Comparison of ENCODE assay signal across 29 cellular contexts in the genomic region with DNA sequence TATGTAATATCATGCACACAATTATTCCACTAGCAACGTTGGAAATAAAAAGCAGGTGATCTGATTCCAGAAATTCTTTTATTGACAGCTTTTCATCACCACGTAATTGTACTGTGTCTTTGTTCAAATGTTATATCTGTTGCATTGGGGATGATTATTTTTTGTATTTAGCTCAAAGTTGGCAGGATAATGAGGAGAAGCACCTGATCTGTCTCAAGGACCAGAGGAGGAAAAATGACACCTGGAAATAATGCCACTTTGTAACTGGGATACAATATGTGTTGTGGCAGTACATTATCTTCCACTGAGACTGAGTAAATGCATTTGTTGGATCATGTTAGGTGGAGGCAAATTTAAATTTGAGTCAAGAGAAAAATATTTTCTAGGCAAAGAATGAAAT.
"Had no signal": no experiment of that assay in that cellular context is flagged by ENCODE, and none has a peak within 500 bp of the region (broad histone marks: within the 10 kb centered on the region; RNA-seq: fewer than 3 reads in every experiment).

No MANE protein-coding gene starts in this region.

- H3K27ac Mint-ChIP-seq: activated B cell treated with CpG ODN at 0.5 μM for 24 hours; activated CD8-positive, alpha-beta T cell treated with anti-CD3 and anti-CD28 coated beads for 36 hours; activated naive CD8-positive, alpha-beta T cell; activated T-helper 17 cell treated with anti-CD3 and anti-CD28 coated beads, Interleukin-2, amount 50 U/mL, for 72 hours; dendritic cell treated with granulocyte-macrophage colony-stimulating factor and Interleukin-4, amounts not matched to agents 40 ng/mL and 50 ng/mL, for 4 days; endodermal cell; T-helper 2 cell treated with Interferon-gamma antibody and Interleukin-4, amounts not matched to agents 5 μg/mL and 100 μg/mL, for 36 hours had no signal

- H3K27me3 ChIP-seq: brain microvascular endothelial cell, dorsolateral prefrontal cortex had no signal

- H3K36me3 Mint-ChIP-seq: activated naive CD8-positive, alpha-beta T cell had no signal

- H3K27me3 Mint-ChIP-seq: activated B cell treated with CpG ODN at 0.5 μM for 24 hours; activated CD8-positive, alpha-beta T cell treated with anti-CD3 and anti-CD28 coated beads for 36 hours; activated naive CD8-positive, alpha-beta T cell; activated T-helper 17 cell treated with anti-CD3 and anti-CD28 coated beads, Interleukin-2, amount 50 U/mL, for 72 hours; central memory CD8-positive, alpha-beta T cell; dendritic cell treated with granulocyte-macrophage colony-stimulating factor and Interleukin-4, amounts not matched to agents 40 ng/mL and 50 ng/mL, for 4 days had no signal

- DNase-seq: activated B cell treated with CpG ODN at 0.5 μM for 24 hours; activated CD4-positive, alpha-beta T cell treated with anti-CD3 and anti-CD28 coated beads for 48 hours; activated CD4-positive, alpha-beta T cell treated with anti-CD3 and anti-CD28 coated beads, Interleukin-2, amount 50 U/mL, for 1 hour; activated CD4-positive, alpha-beta T cell treated with anti-CD3 and anti-CD28 coated beads, Interleukin-2, amount 50 U/mL, for 48 hours; activated CD8-positive, alpha-beta memory T cell treated with anti-CD3 and anti-CD28 coated beads for 24 hours; activated CD8-positive, alpha-beta T cell treated with anti-CD3 and anti-CD28 coated beads for 36 hours; activated effector memory CD4-positive, alpha-beta T cell treated with Interleukin-2 at 50 U/mL for 16 hours; activated gamma-delta T cell treated with Interleukin-2 at 50 U/mL for 16 hours; activated naive CD4-positive, alpha-beta T cell treated with anti-CD3 and anti-CD28 coated beads, Interleukin-2, amount 50 U/mL, for 16 hours; activated naive CD4-positive, alpha-beta T cell treated with Interleukin-2 at 50 U/mL for 16 hours; activated T-cell treated with anti-CD3 and anti-CD28 coated beads, Interleukin-2, amount 50 U/mL, for 4 hours; amniotic stem cell; anterior cingulate cortex; brain microvascular endothelial cell; dorsolateral prefrontal cortex; effector memory CD4-positive, alpha-beta T cell; endodermal cell; foreskin fibroblast; head of caudate nucleus; T1000; WERI-Rb-1 had no signal

- H3K36me3 ChIP-seq: brain microvascular endothelial cell, WERI-Rb-1 had no signal

- H3K4me3 Mint-ChIP-seq: activated B cell treated with CpG ODN at 0.5 μM for 24 hours; activated CD8-positive, alpha-beta T cell treated with anti-CD3 and anti-CD28 coated beads for 36 hours; activated naive CD8-positive, alpha-beta T cell; activated T-cell treated with anti-CD3 and anti-CD28 coated beads, Interleukin-2, amount 50 U/mL, for 4 hours; activated T-helper 17 cell treated with anti-CD3 and anti-CD28 coated beads, Interleukin-2, amount 50 U/mL, for 72 hours; central memory CD8-positive, alpha-beta T cell; dendritic cell treated with granulocyte-macrophage colony-stimulating factor and Interleukin-4, amounts not matched to agents 40 ng/mL and 50 ng/mL, for 4 days; endodermal cell; T-helper 2 cell treated with Interferon-gamma antibody and Interleukin-4, amounts not matched to agents 5 μg/mL and 100 μg/mL, for 36 hours had no signal

- H3K4me3 ChIP-seq: coronary artery, dorsolateral prefrontal cortex had no signal

- ATAC-seq: activated CD4-positive, CD25-positive, alpha-beta regulatory T cell treated with anti-CD3 and anti-CD28 coated beads, Interleukin-2, amount 50 U/mL, for 24 hours; activated CD8-positive, alpha-beta T cell treated with anti-CD3 and anti-CD28 coated beads for 36 hours; activated T-cell treated with anti-CD3 and anti-CD28 coated beads, Interleukin-2, amount 50 U/mL, for 4 hours; activated T-helper 17 cell treated with anti-CD3 and anti-CD28 coated beads, Interleukin-2, amount 50 U/mL, for 72 hours; esophagus mucosa had no signal

- H3K4me1 Mint-ChIP-seq: activated B cell treated with CpG ODN at 0.5 μM for 24 hours; activated T-helper 17 cell treated with anti-CD3 and anti-CD28 coated beads, Interleukin-2, amount 50 U/mL, for 72 hours; central memory CD8-positive, alpha-beta T cell; endodermal cell had no signal

- H3K27ac ChIP-seq: brain microvascular endothelial cell, coronary artery, dorsolateral prefrontal cortex, WERI-Rb-1 had no signal

- H3K9me3 Mint-ChIP-seq: endodermal cell had no signal
